29 cellular contexts compared by ENCODE assay signal in the genomic region with DNA sequence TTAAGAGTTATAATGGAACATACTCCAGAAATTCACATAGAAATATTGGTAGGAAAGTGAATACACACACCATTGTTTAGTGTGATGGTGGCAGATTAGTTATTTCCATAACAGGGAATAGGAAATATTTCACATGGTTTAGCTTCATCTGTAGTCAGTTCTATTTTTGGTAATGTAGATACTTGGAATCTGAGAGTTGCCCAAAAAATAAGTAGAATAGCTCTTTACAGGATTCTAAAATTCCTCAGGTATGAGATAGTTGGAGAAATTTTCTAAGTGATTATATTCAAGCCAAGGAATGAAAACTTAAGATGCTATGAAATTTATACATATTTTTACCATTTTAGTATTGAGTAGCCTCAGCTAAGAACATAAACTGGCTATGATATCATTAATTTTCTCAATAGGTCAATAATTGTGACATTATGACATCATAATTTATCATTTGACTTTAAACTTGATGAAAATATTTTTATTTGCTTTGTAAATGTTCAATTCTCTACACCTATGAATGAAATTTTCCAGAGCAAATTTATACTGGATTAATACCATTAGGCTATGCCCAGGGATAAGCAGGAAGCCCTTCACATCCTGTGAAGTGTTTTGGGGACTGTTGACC. TPM values are rescaled to one million over a fixed set of nuclear protein-coding genes. Genes with fewer than 3 reads are reported as not detected.
DNase-seq lines count a peak whose midpoint lies in the region; ATAC-seq and TF ChIP-seq lines count a peak whose summit lies in the region.
"Had no signal": no experiment of that assay in that cellular context is flagged by ENCODE, and none has a peak within 500 bp of the region (broad histone marks: within the 10 kb centered on the region; RNA-seq: fewer than 3 reads in every experiment).

No MANE protein-coding gene starts in this region.

- DNase-seq in AG10803 (ENCODE audit: low read depth) (peak; percentile 48), SK-N-SH (no peak), coronary artery (ENCODE audit: low spot score) (no peak), osteocyte (ENCODE audit: extremely low spot score, unreplicated experiment) (no peak), HT-29 (ENCODE audit: low spot score) (no peak), putamen (ENCODE audit: low spot score) (no peak)
- DNase-seq: activated CD4-positive, alpha-beta T cell treated with anti-CD3 and anti-CD28 coated beads, Interleukin-2, amount 50 U/mL, for 48 hours; activated CD4-positive, CD25-positive, alpha-beta regulatory T cell treated with anti-CD3 and anti-CD28 coated beads, Interleukin-2, amount 50 U/mL, for 72 hours; activated naive CD4-positive, alpha-beta T cell; activated T-cell treated with anti-CD3 and anti-CD28 coated beads, Interleukin-2, amount 50 U/mL, for 72 hours; colonic mucosa; effector memory CD4-positive, alpha-beta T cell; GDM1; H7; head of caudate nucleus; lower lobe of right lung; naive thymus-derived CD4-positive, alpha-beta T cell; NCI-H1436; NCI-H2081; NCI-H226; upper lobe of left lung had no signal

- H3K4me2 ChIP-seq in SK-N-SH = no peak overlapping the region

- H3K4me3 Mint-ChIP-seq in osteocyte (ENCODE audit: unreplicated experiment) = no peak overlapping the region
- H3K4me3 Mint-ChIP-seq: activated T-cell treated with anti-CD3 and anti-CD28 coated beads, Interleukin-2, amount 50 U/mL, for 72 hours; brain; CD14-positive monocyte; naive thymus-derived CD4-positive, alpha-beta T cell; stimulated activated effector memory CD8-positive, alpha-beta T cell treated with anti-CD3 and anti-CD28 coated beads, Interleukin-12 subunit alpha, Interleukin-12 subunit beta, amount 100 ng/mL, for 72 hours had no signal

- CTCF ChIA-PET in SK-N-SH (lab: Yijun Ruan, JAX) = interaction anchor here (1.0 to 1.1 kb wide), 2 partner anchors 112 to 1382 kb away, joined by 3 to 5 read pairs; no protein-coding TSS in a partner anchor

- no peak overlapping the region for H3K9ac ChIP-seq in SK-N-SH

- no peaks in the 10 kb centered on the region for H4K20me1 ChIP-seq in SK-N-SH (ENCODE audit: insufficient read depth)

- H3K9me2 ChIP-seq in SK-N-SH = no peaks in the 10 kb centered on the region

- POLR2A ChIA-PET in SK-N-SH (lab: Yijun Ruan, JAX) = no interaction called here

- H3K9me3 ChIP-seq in SK-N-SH = no peaks in the 10 kb centered on the region
- H3K9me3 ChIP-seq: colonic mucosa, lower lobe of right lung, prostate gland, upper lobe of left lung had no signal

- peaks cover 18% of the 10 kb centered on the region for H3F3A ChIP-seq in SK-N-SH (replicated peaks; ENCODE audit: insufficient read depth)

- H3K36me3 Mint-ChIP-seq in osteocyte (ENCODE audit: unreplicated experiment) = peaks cover 59% of the 10 kb centered on the region

- peaks cover 0 to 30% of the 10 kb centered on the region in 2 experiments; a peak in 2 of 4 replicates for H3K4me1 ChIP-seq in SK-N-SH (ENCODE audit: control insufficient read depth in 1 of 2, insufficient read depth in 2 of 2, low read depth in 1 of 2, low read length in 1 of 2)
- H3K4me1 ChIP-seq: colonic mucosa, lower lobe of right lung, prostate gland had no signal

- peaks cover 10% of the 10 kb centered on the region for H3K79me2 ChIP-seq in SK-N-SH (ENCODE audit: insufficient read depth)

- H3K27ac ChIP-seq in SK-N-SH (ENCODE audit: low read depth in 2 of 2, low read length in 1 of 2) (peak overlapping the region; percentile 21 to 28; a peak in 3 of 4 replicates), coronary artery (peak overlapping the region; percentile 2 to 33)
- H3K27ac ChIP-seq: colonic mucosa, epithelial cell of prostate, lower lobe of right lung, prostate gland, upper lobe of left lung had no signal

- H3K36me3 ChIP-seq in SK-N-SH (replicated peaks in 1 of 2; ENCODE audit: control insufficient read depth in 1 of 2, insufficient read depth in 2 of 2, low read length in 1 of 2) = peaks cover 27 to 55% of the 10 kb centered on the region in 2 experiments
- H3K36me3 ChIP-seq: colonic mucosa, prostate gland had no signal

- TF ChIP-seq EP300 in SK-N-SH (IDR thresholded peaks at IDR 0.05; ENCODE audit: borderline replicate concordance in 1 of 2, low read depth in 1 of 2, low read length in 1 of 2) = no peak

- H3K4me1 Mint-ChIP-seq in osteocyte (ENCODE audit: unreplicated experiment) = peaks cover 67% of the 10 kb centered on the region

- H3K4me3 ChIP-seq in AG10803 (ENCODE audit: low read length) (no peak overlapping the region), SK-N-SH (ENCODE audit: low read depth in 2 of 2, low read length in 1 of 2) (no peak overlapping the region), coronary artery (no peak overlapping the region)
- H3K4me3 ChIP-seq: colonic mucosa, lower lobe of right lung, prostate gland, upper lobe of left lung had no signal

- H3K27ac Mint-ChIP-seq in osteocyte (ENCODE audit: unreplicated experiment) = peak overlapping the region; percentile 63
- H3K27ac Mint-ChIP-seq: activated T-cell treated with anti-CD3 and anti-CD28 coated beads, Interleukin-2, amount 50 U/mL, for 72 hours; brain; CD14-positive monocyte; naive thymus-derived CD4-positive, alpha-beta T cell; stimulated activated effector memory CD8-positive, alpha-beta T cell treated with anti-CD3 and anti-CD28 coated beads, Interleukin-12 subunit alpha, Interleukin-12 subunit beta, amount 100 ng/mL, for 72 hours had no signal

- H3K27me3 ChIP-seq in SK-N-SH (ENCODE audit: insufficient read depth) = no peaks in the 10 kb centered on the region
- H3K27me3 ChIP-seq: colonic mucosa, upper lobe of left lung had no signal

- no peaks in the 10 kb centered on the region for H3K9me3 Mint-ChIP-seq in osteocyte (ENCODE audit: unreplicated experiment)
- H3K9me3 Mint-ChIP-seq: activated T-cell treated with anti-CD3 and anti-CD28 coated beads, Interleukin-2, amount 50 U/mL, for 72 hours; brain; CD14-positive monocyte; naive thymus-derived CD4-positive, alpha-beta T cell; stimulated activated effector memory CD8-positive, alpha-beta T cell treated with anti-CD3 and anti-CD28 coated beads, Interleukin-12 subunit alpha, Interleukin-12 subunit beta, amount 100 ng/mL, for 72 hours had no signal

- H2AFZ ChIP-seq in SK-N-SH (ENCODE audit: low read depth) = no peak overlapping the region

- TF ChIP-seq CTCF in AG10803 (conservative IDR thresholded peaks at IDR 0.05; ENCODE audit: low read length) = no peak
- TF ChIP-seq CTCF in SK-N-SH (IDR thresholded peaks at IDR 0.05) = no peak
- TF ChIP-seq CTCF in coronary artery (IDR thresholded peaks at IDR 0.05) = no peak
- no peak for TF ChIP-seq CTCF in osteocyte (IDR thresholded peaks at IDR 0.05)

- ATAC-seq in HG03175 (IDR thresholded peaks at IDR 0.05; ENCODE audit: unreplicated experiment) (no peak), GM21825 (IDR thresholded peaks at IDR 0.05; ENCODE audit: unreplicated experiment) (no peak)
- ATAC-seq: activated T-cell treated with anti-CD3 and anti-CD28 coated beads, Interleukin-2, amount 50 U/mL, for 72 hours; lower lobe of right lung; naive thymus-derived CD4-positive, alpha-beta T cell; Right ventricle myocardium inferior; stimulated activated effector memory CD8-positive, alpha-beta T cell treated with anti-CD3 and anti-CD28 coated beads, Interleukin-12 subunit alpha, Interleukin-12 subunit beta, amount 100 ng/mL, for 72 hours had no signal

- H3K27me3 Mint-ChIP-seq in osteocyte (ENCODE audit: unreplicated experiment) = no peaks in the 10 kb centered on the region
- H3K27me3 Mint-ChIP-seq: brain; naive thymus-derived CD4-positive, alpha-beta T cell had no signal

- TF ChIP-seq RAD21 in SK-N-SH (IDR thresholded peaks at IDR 0.05; ENCODE audit: low read length) = no peak

TF ChIP-seq in SK-N-SH, 30 proteins besides CTCF, POLR2A, EP300 and RAD21:
- TF ChIP-seq EZH2phosphoT487 (IDR thresholded peaks at IDR 0.05; ENCODE audit: borderline replicate concordance, low read depth) = no peak
- TF ChIP-seq MEF2A (IDR thresholded peaks at IDR 0.05; ENCODE audit: borderline replicate concordance, low read depth) = peak; percentile 43; the same call in 1 of the 2 replicates
- TF ChIP-seq, protein P1, sequence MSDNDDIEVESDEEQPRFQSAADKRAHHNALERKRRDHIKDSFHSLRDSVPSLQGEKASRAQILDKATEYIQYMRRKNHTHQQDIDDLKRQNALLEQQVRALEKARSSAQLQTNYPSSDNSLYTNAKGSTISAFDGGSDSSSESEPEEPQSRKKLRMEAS (IDR thresholded peaks at IDR 0.05; ENCODE audit: low read depth) = no peak
- no peak for TF ChIP-seq REST (IDR thresholded peaks at IDR 0.05; ENCODE audit: low read depth, low read length)

RNA-seq across cellular contexts. Expression of gene CPEB2, which starts 35.8 kb away (rescaled TPM):
- 2.1 and 2.8 TPM in 2 replicates for polyA plus RNA-seq in SK-N-SH (2012; rRNA removed)
- polyA plus RNA-seq in SK-N-SH (2012; cell fraction: cytosol; rRNA removed) = 3.4 and 3.6 TPM in 2 replicates
- 5.7 and 12.7 TPM in 2 replicates for polyA plus RNA-seq in SK-N-SH (2012; cell fraction: nucleus; rRNA removed)
- 60.0 and 65.7 TPM in 2 replicates for total RNA-seq in osteocyte
- 1.2 TPM in 2 replicates for total RNA-seq in HT-29 (2014; rRNA removed; shearing (Covaris generic))

Comparison
In these comparisons a context has a peak if more than half of its experiments do, and no peak if none do; other contexts are left out.
1. RNA of gene CPEB2, which starts 35.8 kb away (total RNA-seq): 60.0 to 65.7 TPM in osteocyte; 1.2 TPM in HT-29; every median in the first group is over 10 times any median in the second.